ENCODE assay signal across 8 cellular contexts in the genomic region with DNA sequence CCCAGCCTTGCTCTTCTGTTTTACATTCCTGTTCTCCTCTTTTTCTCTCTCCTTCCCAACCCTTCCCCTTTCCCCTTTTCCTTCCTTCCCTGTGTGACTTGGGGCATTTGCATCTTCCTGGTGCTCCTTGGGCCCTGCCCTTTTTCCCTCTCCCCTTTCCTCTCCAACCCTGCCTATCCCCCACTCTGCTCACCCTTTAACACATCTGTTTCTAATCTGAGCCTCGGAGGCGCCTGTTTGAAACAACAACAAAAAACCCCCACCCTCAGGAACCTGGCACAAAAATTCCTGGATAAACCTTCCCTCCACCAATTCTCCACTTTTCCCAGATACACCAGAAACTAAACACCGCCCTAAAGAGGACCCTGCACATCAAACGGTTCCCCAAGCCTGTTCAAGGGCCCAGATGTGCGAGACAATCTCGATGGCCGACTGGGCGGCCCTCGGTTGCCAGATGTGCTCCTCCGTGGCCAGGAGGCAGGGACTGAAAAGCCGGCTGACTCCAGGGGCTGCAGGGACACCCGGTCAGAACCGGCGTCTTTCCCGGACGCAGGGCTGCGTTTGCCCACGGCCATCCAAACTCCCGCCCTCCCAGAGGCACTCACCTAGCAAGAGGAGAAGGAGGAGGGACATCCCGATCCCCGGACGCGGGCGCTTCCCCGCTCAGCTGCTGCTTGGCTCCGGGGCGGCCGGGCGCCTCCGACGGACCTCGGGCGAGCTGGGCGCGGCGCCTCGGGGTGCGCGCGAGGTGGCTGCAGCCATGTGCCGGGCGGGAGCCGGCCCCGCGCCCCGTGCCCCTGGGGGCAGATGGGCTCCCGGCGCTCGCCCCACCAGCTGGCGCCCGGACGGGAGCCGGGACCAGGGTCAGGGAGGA. TPM values are rescaled to one million over a fixed set of nuclear protein-coding genes. Genes with fewer than 3 reads are reported as not detected.
DNase-seq lines count a peak whose midpoint lies in the region; ATAC-seq lines count a peak whose summit lies in the region.

No MANE protein-coding gene starts in this region.

- H3K4me1 Mint-ChIP-seq in activated CD4-positive, alpha-beta T cell treated with anti-CD3 and anti-CD28 coated beads for 36 hours: peaks cover 25% of the 10 kb centered on the region
- peaks cover 33% of the 10 kb centered on the region for H3K4me1 Mint-ChIP-seq in activated CD4-positive, alpha-beta T cell treated with anti-CD3 and anti-CD28 coated beads, Interleukin-2, amount 10 ng/mL, durations not matched to agents 7 days and 5 days
- peaks cover 39% of the 10 kb centered on the region for H3K4me1 Mint-ChIP-seq in activated CD8-positive, alpha-beta T cell treated with anti-CD3 and anti-CD28 coated beads, Interleukin-2, amount 10 ng/mL, durations not matched to agents 7 days and 5 days (ENCODE audit: low read depth)

- no peaks in the 10 kb centered on the region for H3K36me3 ChIP-seq in iPS-18a (ENCODE audit: control insufficient read depth, low read depth, low read length)

- no peaks in the 10 kb centered on the region for H3K9me3 Mint-ChIP-seq in activated CD4-positive, alpha-beta T cell treated with anti-CD3 and anti-CD28 coated beads for 36 hours (ENCODE audit: low read depth)
- H3K9me3 Mint-ChIP-seq in activated CD4-positive, alpha-beta T cell treated with anti-CD3 and anti-CD28 coated beads, Interleukin-2, amount 10 ng/mL, durations not matched to agents 7 days and 5 days: peaks cover 6% of the 10 kb centered on the region
- H3K9me3 Mint-ChIP-seq in activated CD8-positive, alpha-beta T cell treated with anti-CD3 and anti-CD28 coated beads, Interleukin-2, amount 10 ng/mL, durations not matched to agents 7 days and 5 days (ENCODE audit: insufficient read depth): no peaks in the 10 kb centered on the region

- DNase-seq in activated CD4-positive, alpha-beta T cell treated with anti-CD3 and anti-CD28 coated beads for 36 hours: peak; percentile 27
- no peak for DNase-seq in activated CD4-positive, alpha-beta T cell treated with anti-CD3 and anti-CD28 coated beads, Interleukin-2, amount 10 ng/mL, durations not matched to agents 7 days and 5 days
- DNase-seq in activated CD8-positive, alpha-beta T cell treated with anti-CD3 and anti-CD28 coated beads, Interleukin-2, amount 10 ng/mL, durations not matched to agents 7 days and 5 days: no peak
- no peak for DNase-seq in stimulated activated naive CD8-positive, alpha-beta T cell treated with anti-CD3 and anti-CD28 coated beads, Interleukin-15, Interleukin-2, amounts not matched to agents 100 U/mL and 50 U/mL, for 24 hours
- DNase-seq in GDM1 (lab: John Stamatoyannopoulos, UW) (no peak), RKO (ENCODE audit: low spot score) (no peak)

- peaks cover 25% of the 10 kb centered on the region for H3K27me3 ChIP-seq in iPS-18a (ENCODE audit: control insufficient read depth, insufficient read depth, low read length)

- ATAC-seq in activated CD4-positive, alpha-beta T cell treated with anti-CD3 and anti-CD28 coated beads for 36 hours: no peak
- ATAC-seq in activated CD8-positive, alpha-beta T cell treated with anti-CD3 and anti-CD28 coated beads, Interleukin-2, amount 10 ng/mL, durations not matched to agents 7 days and 5 days: peak; percentile 27
- peak; percentile 48 for ATAC-seq in stimulated activated naive CD8-positive, alpha-beta T cell treated with anti-CD3 and anti-CD28 coated beads, Interleukin-15, Interleukin-2, amounts not matched to agents 100 U/mL and 50 U/mL, for 24 hours
- ATAC-seq in HG03025 (IDR thresholded peaks at IDR 0.05; ENCODE audit: low FRiP score, unreplicated experiment): no peak

- H3K9me3 ChIP-seq in iPS-18a (ENCODE audit: control insufficient read depth, low read depth, low read length): no peaks in the 10 kb centered on the region

- no peaks in the 10 kb centered on the region for H3K36me3 Mint-ChIP-seq in activated CD4-positive, alpha-beta T cell treated with anti-CD3 and anti-CD28 coated beads for 36 hours (ENCODE audit: low read depth)
- peaks cover 2% of the 10 kb centered on the region for H3K36me3 Mint-ChIP-seq in activated CD4-positive, alpha-beta T cell treated with anti-CD3 and anti-CD28 coated beads, Interleukin-2, amount 10 ng/mL, durations not matched to agents 7 days and 5 days (ENCODE audit: low read depth)
- H3K36me3 Mint-ChIP-seq in activated CD8-positive, alpha-beta T cell treated with anti-CD3 and anti-CD28 coated beads, Interleukin-2, amount 10 ng/mL, durations not matched to agents 7 days and 5 days (ENCODE audit: low read depth): no peaks in the 10 kb centered on the region

- no peak overlapping the region for H3K27ac ChIP-seq in iPS-18a (ENCODE audit: low read length)

- H3K4me1 ChIP-seq in iPS-18a (ENCODE audit: control insufficient read depth, low read depth, low read length): peaks cover 34% of the 10 kb centered on the region

- peak overlapping the region; percentile 54 for H3K4me3 Mint-ChIP-seq in activated CD4-positive, alpha-beta T cell treated with anti-CD3 and anti-CD28 coated beads for 36 hours
- H3K4me3 Mint-ChIP-seq in activated CD4-positive, alpha-beta T cell treated with anti-CD3 and anti-CD28 coated beads, Interleukin-2, amount 10 ng/mL, durations not matched to agents 7 days and 5 days: no peak overlapping the region
- peak overlapping the region; percentile 23 for H3K4me3 Mint-ChIP-seq in activated CD8-positive, alpha-beta T cell treated with anti-CD3 and anti-CD28 coated beads, Interleukin-2, amount 10 ng/mL, durations not matched to agents 7 days and 5 days

- POLR2A ChIA-PET in activated CD4-positive, alpha-beta T cell treated with anti-CD3 and anti-CD28 coated beads for 36 hours (lab: Charles Lee): no interaction called here
- POLR2A ChIA-PET in activated CD4-positive, alpha-beta T cell treated with anti-CD3 and anti-CD28 coated beads, Interleukin-2, amount 10 ng/mL, durations not matched to agents 7 days and 5 days (lab: Charles Lee): no interaction called here
- POLR2A ChIA-PET in activated CD8-positive, alpha-beta T cell treated with anti-CD3 and anti-CD28 coated beads, Interleukin-2, amount 10 ng/mL, durations not matched to agents 7 days and 5 days (lab: Charles Lee): no interaction called here

- peak overlapping the region; percentile 55 for H3K9ac ChIP-seq in iPS-18a (ENCODE audit: low read length)

- H3K27ac Mint-ChIP-seq in activated CD4-positive, alpha-beta T cell treated with anti-CD3 and anti-CD28 coated beads for 36 hours: peak overlapping the region; percentile 22
- H3K27ac Mint-ChIP-seq in activated CD4-positive, alpha-beta T cell treated with anti-CD3 and anti-CD28 coated beads, Interleukin-2, amount 10 ng/mL, durations not matched to agents 7 days and 5 days: no peak overlapping the region
- H3K27ac Mint-ChIP-seq in activated CD8-positive, alpha-beta T cell treated with anti-CD3 and anti-CD28 coated beads, Interleukin-2, amount 10 ng/mL, durations not matched to agents 7 days and 5 days: no peak overlapping the region

- CTCF ChIA-PET in activated CD4-positive, alpha-beta T cell treated with anti-CD3 and anti-CD28 coated beads for 36 hours (lab: Charles Lee): interaction anchor here (0.6 to 1.5 kb wide), 3 partner anchors 53 to 112 kb away, joined by 3 to 6 read pairs (median 3); no protein-coding TSS in a partner anchor
- CTCF ChIA-PET in activated CD4-positive, alpha-beta T cell treated with anti-CD3 and anti-CD28 coated beads, Interleukin-2, amount 10 ng/mL, durations not matched to agents 7 days and 5 days (lab: Charles Lee): no interaction called here
- CTCF ChIA-PET in activated CD8-positive, alpha-beta T cell treated with anti-CD3 and anti-CD28 coated beads, Interleukin-2, amount 10 ng/mL, durations not matched to agents 7 days and 5 days (lab: Charles Lee): no interaction called here

- intact Hi-C loops in activated CD4-positive, alpha-beta T cell treated with anti-CD3 and anti-CD28 coated beads for 36 hours (cut with DNase I, micrococcal nuclease): no loop called here

- H3K27me3 Mint-ChIP-seq in activated CD4-positive, alpha-beta T cell treated with anti-CD3 and anti-CD28 coated beads for 36 hours: peaks cover 53% of the 10 kb centered on the region
- H3K27me3 Mint-ChIP-seq in activated CD4-positive, alpha-beta T cell treated with anti-CD3 and anti-CD28 coated beads, Interleukin-2, amount 10 ng/mL, durations not matched to agents 7 days and 5 days: peaks cover 80% of the 10 kb centered on the region
- peaks cover 74% of the 10 kb centered on the region for H3K27me3 Mint-ChIP-seq in activated CD8-positive, alpha-beta T cell treated with anti-CD3 and anti-CD28 coated beads, Interleukin-2, amount 10 ng/mL, durations not matched to agents 7 days and 5 days (ENCODE audit: low read depth)

- peak overlapping the region; percentile 57 for H3K4me3 ChIP-seq in iPS-18a (ENCODE audit: low read length)

RNA-seq across cellular contexts. Expression of a gene that starts 0.5 kb away (rescaled TPM):
- total RNA-seq in activated CD4-positive, alpha-beta T cell treated with anti-CD3 and anti-CD28 coated beads for 36 hours: under 1 TPM; 0.05 to 0.09 TPM
- total RNA-seq in activated CD4-positive, alpha-beta T cell treated with anti-CD3 and anti-CD28 coated beads, Interleukin-2, amount 10 ng/mL, durations not matched to agents 7 days and 5 days: under 1 TPM; 0.15 to 0.23 TPM
- under 1 TPM; 0.29 TPM for total RNA-seq in activated CD8-positive, alpha-beta T cell treated with anti-CD3 and anti-CD28 coated beads, Interleukin-2, amount 10 ng/mL, durations not matched to agents 7 days and 5 days

Comparison
In these comparisons a context has a peak if more than half of its experiments do, and no peak if none do; other contexts are left out.
1. ATAC-seq: peak in activated CD8-positive, alpha-beta T cell treated with anti-CD3 and anti-CD28 coated beads, Interleukin-2, amount 10 ng/mL, durations not matched to agents 7 days and 5 days (single experiment) and stimulated activated naive CD8-positive, alpha-beta T cell treated with anti-CD3 and anti-CD28 coated beads, Interleukin-15, Interleukin-2, amounts not matched to agents 100 U/mL and 50 U/mL, for 24 hours (single experiment); none in activated CD4-positive, alpha-beta T cell treated with anti-CD3 and anti-CD28 coated beads for 36 hours (single experiment) and HG03025 (single experiment).